ENCODE assay signal across 7 cellular contexts in the genomic region with DNA sequence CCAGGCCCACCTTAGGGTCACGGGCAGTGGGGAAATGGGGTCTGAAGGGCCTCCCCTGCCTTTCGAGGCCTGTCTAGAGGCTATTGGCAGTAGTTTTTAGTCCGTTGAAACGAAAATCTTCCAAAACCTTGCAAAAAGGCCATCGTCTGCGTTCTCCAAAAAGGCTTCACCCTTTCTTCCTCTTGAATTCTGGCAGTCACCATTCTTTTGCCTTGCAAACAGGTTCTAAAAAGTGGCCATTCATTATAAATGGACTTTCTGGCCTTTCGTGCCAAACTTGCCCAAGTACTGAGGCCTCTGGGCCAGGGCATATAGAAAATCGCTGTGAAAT. TPM values are rescaled to one million over a fixed set of nuclear protein-coding genes. Genes with fewer than 3 reads are reported as not detected.
DNase-seq lines count a peak whose midpoint lies in the region; ATAC-seq, FAIRE-seq and TF ChIP-seq lines count a peak whose summit lies in the region.

No MANE protein-coding gene starts in this region.

- WGBS in GM23248 (ENCODE audit: low coverage in 1 of 2, low lambda C conversion rate in 2 of 2, missing lambda C conversion rate in 2 of 2), 2 experiments, result 33 to 37% methylated on average over 7 to 8 of the region's 8 CpGs
- 28% methylated on average over 8 of the region's 8 CpGs for WGBS in smooth muscle cell (ENCODE audit: low lambda C conversion rate)

- no peak for TF ChIP-seq CTCF in SU-DHL-6 (IDR thresholded peaks at IDR 0.05; ENCODE audit: insufficient read depth, low read length, poor library complexity, severe bottlenecking)
- no peak for TF ChIP-seq CTCF in smooth muscle cell (IDR thresholded peaks at IDR 0.05; ENCODE audit: borderline replicate concordance, insufficient read depth, poor library complexity, severe bottlenecking)
- TF ChIP-seq CTCF in D721Med (IDR thresholded peaks at IDR 0.05; ENCODE audit: insufficient read depth, missing control alignments), result no peak

- H3K4me1 ChIP-seq in GM23248 (ENCODE audit: insufficient read depth) (peaks cover 8% of the 10 kb centered on the region; the same call in 1 of the 2 replicates), iPS-18a (ENCODE audit: control insufficient read depth, low read depth, low read length) (peaks cover 3% of the 10 kb centered on the region), smooth muscle cell (ENCODE audit: low read depth) (peaks cover 11% of the 10 kb centered on the region)

- no peak for FAIRE-seq in D721Med (lab: Jason Lieb, UNC)

- ATAC-seq in HG03108 (IDR thresholded peaks at IDR 0.05; ENCODE audit: unreplicated experiment), result no peak

- in situ Hi-C loops in GM23248 (cut with MboI), result no loop called here

- H2AFZ ChIP-seq in GM23248 (peak overlapping the region; percentile 73; the same call in 1 of the 2 replicates), SU-DHL-6 (ENCODE audit: low read depth, low read length, severe bottlenecking) (no peak overlapping the region), smooth muscle cell (ENCODE audit: low read depth) (peak overlapping the region; percentile 72)

- H3K4me3 ChIP-seq in GM23248 (no peak overlapping the region), SU-DHL-6 (ENCODE audit: insufficient read depth, low read length, poor library complexity, severe bottlenecking) (no peak overlapping the region), iPS-18a (ENCODE audit: low read length) (peak overlapping the region; percentile 32), smooth muscle cell (peak overlapping the region; percentile 9)

- H4K20me1 ChIP-seq in GM23248 (ENCODE audit: insufficient read depth) (no peaks in the 10 kb centered on the region), SU-DHL-6 (ENCODE audit: low read depth, low read length) (no peaks in the 10 kb centered on the region), smooth muscle cell (ENCODE audit: low read depth) (peaks cover 7% of the 10 kb centered on the region)

- H3K4me2 ChIP-seq in GM23248 (ENCODE audit: unreplicated experiment) (no peak overlapping the region), SU-DHL-6 (ENCODE audit: low read depth, low read length, poor library complexity, severe bottlenecking) (peak overlapping the region; percentile 44), smooth muscle cell (peak overlapping the region; percentile 34)

- H3F3A ChIP-seq in GM23248 (ENCODE audit: insufficient read depth) (peaks cover 6% of the 10 kb centered on the region; the same call in 1 of the 2 replicates), SU-DHL-6 (ENCODE audit: insufficient read depth) (peaks cover 9% of the 10 kb centered on the region; the same call in 1 of the 2 replicates), smooth muscle cell (ENCODE audit: low read depth) (no peaks in the 10 kb centered on the region)

- H3K9me2 ChIP-seq in GM23248 (ENCODE audit: insufficient read depth), result no peaks in the 10 kb centered on the region
- no peaks in the 10 kb centered on the region for H3K9me2 ChIP-seq in SU-DHL-6 (replicated peaks; ENCODE audit: insufficient read depth, low read length)

- DNase-seq in GM23248 (no peak), smooth muscle cell (lab: John Stamatoyannopoulos, UW; ENCODE audit: unreplicated experiment) (no peak), D721Med (ENCODE audit: insufficient read length, low spot score) (no peak), kidney glomerular epithelial cell (lab: John Stamatoyannopoulos, UW) (no peak)

- H3K27me3 ChIP-seq in GM23248 (replicated peaks; ENCODE audit: insufficient read depth) (no peaks in the 10 kb centered on the region), SU-DHL-6 (ENCODE audit: low read length) (no peaks in the 10 kb centered on the region), iPS-18a (ENCODE audit: control insufficient read depth, insufficient read depth, low read length) (no peaks in the 10 kb centered on the region), smooth muscle cell (ENCODE audit: low read depth) (no peaks in the 10 kb centered on the region)

- H3K36me3 ChIP-seq in GM23248 (ENCODE audit: low read depth), result peaks cover 22% of the 10 kb centered on the region
- no peaks in the 10 kb centered on the region for H3K36me3 ChIP-seq in SU-DHL-6 (ENCODE audit: low read length)
- H3K36me3 ChIP-seq in iPS-18a (ENCODE audit: control insufficient read depth, low read depth, low read length), result peaks cover 7% of the 10 kb centered on the region
- H3K36me3 ChIP-seq in smooth muscle cell (ENCODE audit: low read depth), result peaks cover 12% of the 10 kb centered on the region

- no peak overlapping the region for H3K9ac ChIP-seq in GM23248
- no peak overlapping the region for H3K9ac ChIP-seq in SU-DHL-6 (ENCODE audit: low read length)
- H3K9ac ChIP-seq in iPS-18a (ENCODE audit: low read length), result no peak overlapping the region
- no peak overlapping the region for H3K9ac ChIP-seq in smooth muscle cell (ENCODE audit: low read depth)

- H3K79me2 ChIP-seq in GM23248 (ENCODE audit: insufficient read depth), result 0 out of 2 replicates have a peak, but pooled peaks cover 3% of the 10 kb centered on the region
- H3K79me2 ChIP-seq in SU-DHL-6 (ENCODE audit: insufficient read depth, low read length), result no peaks in the 10 kb centered on the region
- peaks cover 8% of the 10 kb centered on the region for H3K79me2 ChIP-seq in smooth muscle cell (ENCODE audit: low read depth)

- H3K9me3 ChIP-seq in GM23248 (ENCODE audit: low read depth) (no peaks in the 10 kb centered on the region), SU-DHL-6 (ENCODE audit: insufficient read depth, low read length) (no peaks in the 10 kb centered on the region), iPS-18a (ENCODE audit: control insufficient read depth, low read depth, low read length) (no peaks in the 10 kb centered on the region), smooth muscle cell (replicated peaks; ENCODE audit: low read depth) (no peaks in the 10 kb centered on the region)

- H3K27ac ChIP-seq in GM23248, result no peak overlapping the region
- no peak overlapping the region for H3K27ac ChIP-seq in SU-DHL-6 (ENCODE audit: low read depth, low read length)
- H3K27ac ChIP-seq in iPS-18a (ENCODE audit: low read length), result no peak overlapping the region
- H3K27ac ChIP-seq in smooth muscle cell (ENCODE audit: low read depth), result no peak overlapping the region

RNA-seq across cellular contexts. Expression of gene TARS3, which starts 0.4 kb away (rescaled TPM):
- 7.9 and 9.5 TPM in 2 replicates for total RNA-seq in GM23248 (2014; rRNA removed; shearing (Covaris generic))
- polyA plus RNA-seq in GM23248 (2016; fragmentation: Nextera tagmentation; extraction: Ambion mirVana) (7.2 and 8.1 TPM in 2 replicates), smooth muscle cell (20.0 and 22.8 TPM in 2 replicates)
- 23.0 and 86.7 TPM in 2 replicates for total RNA-seq in smooth muscle cell

Comparison
In these comparisons a context has a peak if more than half of its experiments do, and no peak if none do; other contexts are left out.
1. H3K4me3 ChIP-seq: peak in iPS-18a (single experiment) and smooth muscle cell (single experiment); none in GM23248 (single experiment) and SU-DHL-6 (single experiment).